In genomic region chr1:2021550-2021949, GRCh38 we compare ENCODE assay signal across 23 cellular contexts. TPM values are rescaled to one million over a fixed set of nuclear protein-coding genes. Genes with fewer than 3 reads are reported as not detected.
A peak's percentile ranks its signal among the peaks of the same experiment; 100 is the strongest.
DNase-seq lines count a peak whose midpoint lies in the region; ATAC-seq and TF ChIP-seq lines count a peak whose summit lies in the region.
"Had no signal": no experiment of that assay in that cellular context is flagged by ENCODE, and none has a peak within 500 bp of the region (broad histone marks: within the 10 kb centered on the region; RNA-seq: fewer than 3 reads in every experiment).

No MANE protein-coding gene starts in this region.

- no peaks in the 10 kb centered on the region for H3K36me3 ChIP-seq in BLaER1 treated with 17β-estradiol and CSF1 and Interleukin-3, amounts not matched to agents 10 nM and 100 nM

- intact Hi-C loops in MCF 10A (cut with micrococcal nuclease), result no loop called here
- intact Hi-C loops in left cardiac atrium (cut with DNase I), result no loop called here

- H3K9me3 ChIP-seq in BLaER1 treated with 17β-estradiol and CSF1 and Interleukin-3, amounts not matched to agents 10 nM and 100 nM (replicated peaks in 1 of 11), result no peaks in the 10 kb centered on the region

- no peak overlapping the region for H3K27ac ChIP-seq in BLaER1 treated with 17β-estradiol and CSF1 and Interleukin-3, amounts not matched to agents 10 nM and 100 nM
- peak overlapping the region; percentile 86 for H3K27ac ChIP-seq in angular gyrus (ENCODE audit: low read depth, low read length)
- peak overlapping the region; percentile 51 for H3K27ac ChIP-seq in temporal lobe (ENCODE audit: low read depth, low read length)

- H3K27me3 ChIP-seq in BLaER1 treated with 17β-estradiol and CSF1 and Interleukin-3, amounts not matched to agents 10 nM and 100 nM, result peaks cover 53 to 89% (median 62%) of the 10 kb centered on the region in 11 experiments

- no TSS peak for BruUV-seq in MCF 10A (replicated peaks; lab: Mats Ljungman, UMichigan)

- peaks cover 50% of the 10 kb centered on the region for H3K27me3 Mint-ChIP-seq in MCF 10A (ENCODE audit: insufficient read depth, unreplicated experiment)

- H3K9ac ChIP-seq in BLaER1 treated with 17β-estradiol and CSF1 and Interleukin-3, amounts not matched to agents 10 nM and 100 nM, result no peak overlapping the region

- CTCF ChIA-PET in MCF 10A (lab: Yijun Ruan, JAX), result no interaction called here

- POLR2A ChIA-PET in MCF 10A (lab: Yijun Ruan, JAX), result no interaction called here

- no peak for TF ChIP-seq CTCF in MCF 10A (IDR thresholded peaks at IDR 0.05; ENCODE audit: unreplicated experiment)

- H4K20me1 ChIP-seq in BLaER1 treated with 17β-estradiol and CSF1 and Interleukin-3, amounts not matched to agents 10 nM and 100 nM, result peaks cover 0 to 39% (median 0%) of the 10 kb centered on the region in 11 experiments; a peak in 8 of 22 replicates

- no peaks in the 10 kb centered on the region for H3K4me1 Mint-ChIP-seq in MCF 10A (ENCODE audit: insufficient read depth, unreplicated experiment)

- no peak overlapping the region; a peak in 1 of 20 replicates for H3K4me3 ChIP-seq in BLaER1 treated with 17β-estradiol and CSF1 and Interleukin-3, amounts not matched to agents 10 nM and 100 nM
- H3K4me3 ChIP-seq: GM23338 had no signal

- peak overlapping the region in 9 of 11 experiments; percentile 96 to 100 (median 98); a peak in 17 of 22 replicates for H3K4me2 ChIP-seq in BLaER1 treated with 17β-estradiol and CSF1 and Interleukin-3, amounts not matched to agents 10 nM and 100 nM
- H3K4me2 ChIP-seq: GM23338 had no signal

- no peaks in the 10 kb centered on the region for H3K9me3 Mint-ChIP-seq in MCF 10A (ENCODE audit: unreplicated experiment)
- H3K9me3 Mint-ChIP-seq: CD8-positive, alpha-beta T cell; GM23338; T-helper 1 cell treated with Interleukin-12 subunit alpha and Interleukin-12 subunit beta and Interleukin-4 antibody, amounts not matched to agents 30 μg/mL and 1 μg/mL, for 36 hours had no signal

- H3K36me3 Mint-ChIP-seq in MCF 10A (ENCODE audit: insufficient read depth, unreplicated experiment), result no peaks in the 10 kb centered on the region
- H3K36me3 Mint-ChIP-seq: CD8-positive, alpha-beta T cell had no signal

- no peak overlapping the region for H3K4me3 Mint-ChIP-seq in MCF 10A (ENCODE audit: unreplicated experiment)
- H3K4me3 Mint-ChIP-seq: T-helper 1 cell treated with Interleukin-12 subunit alpha and Interleukin-12 subunit beta and Interleukin-4 antibody, amounts not matched to agents 30 μg/mL and 1 μg/mL, for 36 hours had no signal

- peak; percentile 46 for DNase-seq in middle frontal gyrus (ENCODE audit: extremely low spot score, low spot score)
- no peak for DNase-seq in MCF 10A (ENCODE audit: unreplicated experiment)
- DNase-seq in left cardiac atrium, result no peak
- DNase-seq: C1 segment of cervical spinal cord; Calu3; CD8-positive, alpha-beta T cell; DMS53; EL; HCEC 1CT; KG1; NCI-H1092 treated with DMSO at 0.1 percent for 48 hours; NCI-H1436 treated with DMSO at 0.1 percent for 48 hours; NCI-H1930; NCI-H2171; NCI-H345; Right ventricle myocardium superior had no signal

- H3K27ac Mint-ChIP-seq in MCF 10A (ENCODE audit: low read depth, unreplicated experiment), result no peak overlapping the region
- H3K27ac Mint-ChIP-seq: CD8-positive, alpha-beta T cell; GM23338; T-helper 1 cell treated with Interleukin-12 subunit alpha and Interleukin-12 subunit beta and Interleukin-4 antibody, amounts not matched to agents 30 μg/mL and 1 μg/mL, for 36 hours had no signal

- H3K4me1 ChIP-seq in BLaER1 treated with 17β-estradiol and CSF1 and Interleukin-3, amounts not matched to agents 10 nM and 100 nM, result peaks cover 36 to 80% (median 76%) of the 10 kb centered on the region in 10 experiments

- ATAC-seq in GM18517 (IDR thresholded peaks at IDR 0.05; ENCODE audit: unreplicated experiment) (no peak), left cardiac atrium (no peak)
- ATAC-seq: CD8-positive, alpha-beta T cell; GM23338 had no signal

RNA-seq across cellular contexts. Expression of gene GABRD, which starts 2.4 kb away (rescaled TPM):
- total RNA-seq in temporal lobe (3.7 TPM), MCF 10A (2022) (not detected in 2 replicates), left cardiac atrium (under 1 TPM in 1 of 2 donors, not detected in 1; 0.29 TPM)
- total RNA-seq: A673, Calu3 had no signal

RNA-seq across cellular contexts. Expression of gene CFAP74, which starts 18.0 kb away (rescaled TPM):
- 0.25 TPM for total RNA-seq in temporal lobe
- total RNA-seq in MCF 10A (2022), result not detected in 2 replicates
- not detected for total RNA-seq in left cardiac atrium
- total RNA-seq: A673; Calu3; CD8-positive, alpha-beta T cell; GM23338; Right ventricle myocardium superior had no signal

RNA-seq across cellular contexts. Expression of gene PRKCZ, which starts 28.7 kb away (rescaled TPM):
- total RNA-seq in temporal lobe (53.1 TPM), MCF 10A (2022) (20.3 and 24.9 TPM in 2 replicates), left cardiac atrium (10 to 100 TPM; 12.4 to 20.7 TPM)

Comparison
In these comparisons a context has a peak if more than half of its experiments do, and no peak if none do; other contexts are left out.
1. H3K27ac ChIP-seq: peak in angular gyrus (single experiment) and temporal lobe (single experiment); none in BLaER1 treated with 17β-estradiol and CSF1 and Interleukin-3, amounts not matched to agents 10 nM and 100 nM (0 of 11).